Comparison of ENCODE assay signal across 19 cellular contexts in genomic region chr4:87659247-87659931, GRCh38. TPM values are rescaled to one million over a fixed set of nuclear protein-coding genes. Genes with fewer than 3 reads are reported as not detected.
DNase-seq lines count a peak whose midpoint lies in the region; ATAC-seq and TF ChIP-seq lines count a peak whose summit lies in the region.
"Had no signal": no experiment of that assay in that cellular context is flagged by ENCODE, and none has a peak within 500 bp of the region (broad histone marks: within the 10 kb centered on the region; RNA-seq: fewer than 3 reads in every experiment).

No MANE protein-coding gene starts in this region.

- CTCF ChIA-PET in mammary epithelial cell (lab: Charles Lee; ENCODE audit: low non-redundant PET), result interaction anchor here (0.5 to 0.6 kb wide), 2 partner anchors 190 to 237 kb away, joined by 3 to 11 read pairs; partner anchors contain the start of gene NUDT9

- H3K4me1 ChIP-seq in left ventricle myocardium inferior, result peaks cover 5% of the 10 kb centered on the region
- peaks cover 27% of the 10 kb centered on the region for H3K4me1 ChIP-seq in mammary epithelial cell (ENCODE audit: insufficient read depth, low read length)
- H3K4me1 ChIP-seq in vagina, result peaks cover 34% of the 10 kb centered on the region

- DNase-seq in left ventricle myocardium inferior, result no peak
- DNase-seq in Right ventricle myocardium inferior (ENCODE audit: missing footprints), result no peak
- DNase-seq in mammary epithelial cell, result peak; percentile 61
- no peak for DNase-seq in left colon
- DNase-seq in vagina (ENCODE audit: extremely low spot score in 2 of 2), result no peak
- no peak for DNase-seq in activated T-cell treated with anti-CD3 and anti-CD28 coated beads, Interleukin-2, amount 50 U/mL, for 1 hour
- no peak for DNase-seq in cardiac septum (ENCODE audit: low spot score)
- DNase-seq in substantia nigra (lab: John Stamatoyannopoulos, UW), result no peak
- DNase-seq: 8988T; activated CD4-positive, CD25-positive, alpha-beta regulatory T cell; activated naive CD4-positive, alpha-beta T cell treated with Interleukin-2 at 50 U/mL for 16 hours; CD4-positive, alpha-beta memory T cell; effector memory CD8-positive, alpha-beta T cell; Kasumi-1; NCI-H1694; NCI-H446 treated with DMSO at 0.1 percent for 48 hours had no signal

- no peaks in the 10 kb centered on the region for H3K36me3 ChIP-seq in left ventricle myocardium inferior
- no peaks in the 10 kb centered on the region for H3K36me3 ChIP-seq in mammary epithelial cell (ENCODE audit: insufficient read depth, low read length)
- no peaks in the 10 kb centered on the region for H3K36me3 ChIP-seq in vagina
- H3K36me3 ChIP-seq: gastroesophageal sphincter had no signal

- H3K27me3 ChIP-seq in left ventricle myocardium inferior (ENCODE audit: low read depth) (no peaks in the 10 kb centered on the region), mammary epithelial cell (ENCODE audit: insufficient read depth, low read length) (no peaks in the 10 kb centered on the region), vagina (no peaks in the 10 kb centered on the region)
- H3K27me3 ChIP-seq: gastroesophageal sphincter had no signal

- in situ Hi-C loops in mammary epithelial cell (cut with MboI; ENCODE audit: low sequenced_read_pairs in 2 of 2), result no loop called here

- 74% methylated on average over 3 of the region's 3 CpGs for WGBS in mammary epithelial cell (ENCODE audit: low coverage, missing lambda C conversion rate)

- H3K4me3 ChIP-seq in left ventricle myocardium inferior (no peak overlapping the region), mammary epithelial cell (replicated peaks in 1 of 3; ENCODE audit: insufficient read depth in 1 of 3, low read depth in 2 of 3, low read length in 3 of 3) (no peak overlapping the region), vagina (no peak overlapping the region)
- H3K4me3 ChIP-seq: gastroesophageal sphincter, GM12878 had no signal

- TF ChIP-seq CTCF in left ventricle myocardium inferior (IDR thresholded peaks at IDR 0.05; ENCODE audit: borderline replicate concordance) (no peak), mammary epithelial cell (conservative IDR thresholded peaks at IDR 0.05 in 1 of 2, IDR thresholded peaks at IDR 0.05 in 1 of 2; ENCODE audit: extremely low read depth in 1 of 2, insufficient read depth in 1 of 2, low read depth in 1 of 2, low read length in 2 of 2) (no peak), vagina (IDR thresholded peaks at IDR 0.05) (no peak)

- dilution Hi-C loops in mammary epithelial cell (cut with HindIII; ENCODE audit: low sequenced_read_pairs), result no loop called here

- no peak for ATAC-seq in Right ventricle myocardium inferior
- ATAC-seq in left colon, result peak; percentile 59
- ATAC-seq: effector memory CD8-positive, alpha-beta T cell; gastroesophageal sphincter; GM12878 had no signal

- H3K79me2 ChIP-seq in mammary epithelial cell (ENCODE audit: insufficient read depth, low read length), result no peaks in the 10 kb centered on the region

- H3K27ac ChIP-seq in left ventricle myocardium inferior (replicated peaks) (peak overlapping the region; percentile 10), mammary epithelial cell (ENCODE audit: insufficient read depth, low read depth, low read length) (peak overlapping the region; percentile 55), vagina (peak overlapping the region; percentile 40), substantia nigra (ENCODE audit: low read depth, low read length, poor library complexity, severe bottlenecking) (no peak overlapping the region)

- no TSS peak for BruUV-seq in mammary epithelial cell (replicated peaks; lab: Mats Ljungman, UMichigan)

- intact Hi-C loops in left ventricle myocardium inferior (cut with micrococcal nuclease) (no loop called here), Right ventricle myocardium inferior (cut with DNase I) (no loop called here), mammary epithelial cell (cut with micrococcal nuclease) (no loop called here), left colon (cut with DNase I, micrococcal nuclease) (no loop called here), vagina (cut with DNase I) (no loop called here), cardiac septum (cut with DNase I) (no loop called here)

- H3K9me3 ChIP-seq in left ventricle myocardium inferior (replicated peaks) (no peaks in the 10 kb centered on the region), mammary epithelial cell (replicated peaks; ENCODE audit: insufficient read depth, low read length) (no peaks in the 10 kb centered on the region), vagina (no peaks in the 10 kb centered on the region)
- H3K9me3 ChIP-seq: gastroesophageal sphincter had no signal

- peak overlapping the region; percentile 22 for H2AFZ ChIP-seq in mammary epithelial cell (ENCODE audit: low read depth, low read length)

- H3K4me2 ChIP-seq in mammary epithelial cell (ENCODE audit: insufficient read depth, low read depth, low read length), result peak overlapping the region; percentile 43

- no peaks in the 10 kb centered on the region for H4K20me1 ChIP-seq in mammary epithelial cell (ENCODE audit: insufficient read depth, low read length)

- no peak for TF ChIP-seq POLR2A in vagina (IDR thresholded peaks at IDR 0.05)

- no peak overlapping the region for H3K9ac ChIP-seq in mammary epithelial cell (ENCODE audit: insufficient read depth, low read length)

RNA-seq across cellular contexts. Expression of gene DMP1, which starts 9.3 kb away (rescaled TPM):
- total RNA-seq in left ventricle myocardium inferior (not detected), Right ventricle myocardium inferior (not detected), mammary epithelial cell (not detected), left colon (not detected), vagina (not detected), cardiac septum (not detected)
- not detected for polyA plus RNA-seq in mammary epithelial cell
- polyA minus RNA-seq in mammary epithelial cell, result not detected
- total RNA-seq: CD4-positive, alpha-beta memory T cell; gastroesophageal sphincter; GM12878; OCI-LY7 had no signal
- polyA plus RNA-seq: CD4-positive, alpha-beta memory T cell; GM12878 had no signal

RNA-seq across cellular contexts. Expression of gene DSPP, which starts 51.1 kb away (rescaled TPM):
- total RNA-seq in left ventricle myocardium inferior (not detected), Right ventricle myocardium inferior (not detected), mammary epithelial cell (not detected), left colon (not detected), vagina (not detected), cardiac septum (not detected)
- not detected for polyA plus RNA-seq in mammary epithelial cell
- polyA minus RNA-seq in mammary epithelial cell, result not detected
- total RNA-seq: CD4-positive, alpha-beta memory T cell; gastroesophageal sphincter; GM12878; OCI-LY7 had no signal
- polyA plus RNA-seq: CD4-positive, alpha-beta memory T cell; GM12878 had no signal
